In the genomic region with DNA sequence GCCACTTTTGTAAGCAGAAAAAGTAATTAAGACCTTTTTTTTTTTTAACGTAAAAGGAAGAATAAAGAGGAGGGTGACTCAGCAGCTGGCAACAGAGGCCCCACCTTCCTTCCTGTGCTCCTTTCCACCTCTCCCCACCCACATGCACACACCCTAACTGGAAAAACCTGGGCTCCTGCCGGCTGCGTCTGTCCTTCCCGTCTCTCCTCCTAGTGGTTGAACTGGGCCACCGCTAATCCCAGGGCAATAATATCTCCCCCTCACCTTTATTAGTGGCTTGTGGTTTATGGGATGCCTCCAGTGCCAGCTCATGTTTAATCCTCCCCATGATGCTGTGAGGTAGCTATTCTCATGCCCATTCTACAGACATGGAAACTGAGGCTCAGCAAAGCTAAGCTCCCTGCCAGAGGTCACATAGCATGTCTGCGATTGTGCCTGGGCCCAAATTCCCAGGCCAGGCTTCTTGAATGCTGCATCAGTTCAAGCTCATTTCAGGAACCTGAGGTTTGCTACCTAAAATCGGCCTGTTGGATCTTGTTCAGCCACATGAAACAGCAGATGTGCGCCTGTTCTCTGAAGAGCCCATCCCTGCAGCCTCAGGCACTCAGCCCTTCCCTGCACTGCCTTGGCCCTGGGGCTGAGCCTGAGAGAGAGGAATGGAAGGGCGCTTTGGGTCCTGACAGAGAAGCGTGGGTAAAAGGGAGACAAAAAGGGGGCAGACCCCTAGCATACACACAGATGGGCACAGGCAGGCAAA, we compare ENCODE assay signal across 8 cellular contexts.
A peak's percentile ranks its signal among the peaks of the same experiment; 100 is the strongest.
DNase-seq lines count a peak whose midpoint lies in the region; ATAC-seq and TF ChIP-seq lines count a peak whose summit lies in the region.

No MANE protein-coding gene starts in this region.

- DNase-seq in A172 (ENCODE audit: low spot score) (peak; percentile 98), GM23248 (peak; percentile 67), T-helper 17 cell (no peak), glutamatergic neuron (no peak), NCI-H187 (lab: John Stamatoyannopoulos, UW) (no peak)

- no peaks in the 10 kb centered on the region for H3K9me3 Mint-ChIP-seq in glutamatergic neuron (ENCODE audit: unreplicated experiment)

- no peak overlapping the region for H2AFZ ChIP-seq in GM23248

- in situ Hi-C loops in GM23248 (cut with MboI) = loop anchor here (5.0 kb wide), 1 partner anchor 112 kb away; the partner anchor contains the start of gene CSNK1A1

- H3K36me3 Mint-ChIP-seq in T-helper 17 cell (ENCODE audit: low read depth) = peaks cover 3% of the 10 kb centered on the region
- H3K36me3 Mint-ChIP-seq in glutamatergic neuron (ENCODE audit: unreplicated experiment) = no peaks in the 10 kb centered on the region

- H3K9ac ChIP-seq in GM23248 = no peak overlapping the region

- no peaks in the 10 kb centered on the region for H3K79me2 ChIP-seq in GM23248 (ENCODE audit: insufficient read depth)

- H3K4me1 ChIP-seq in GM23248 (ENCODE audit: insufficient read depth) = peaks cover 5% of the 10 kb centered on the region

- no peaks in the 10 kb centered on the region for H4K20me1 ChIP-seq in GM23248 (ENCODE audit: insufficient read depth)

- no peaks in the 10 kb centered on the region for H3K27me3 ChIP-seq in GM23248 (replicated peaks; ENCODE audit: insufficient read depth)

- TF ChIP-seq CTCF in glutamatergic neuron (IDR thresholded peaks at IDR 0.05; ENCODE audit: partially characterized antibody, unreplicated experiment) = peak; percentile 60

- no peaks in the 10 kb centered on the region for H3K9me3 ChIP-seq in GM23248 (ENCODE audit: low read depth)
- H3K9me3 ChIP-seq in T-helper 17 cell (ENCODE audit: control insufficient read depth, low read length, poor library complexity, severe bottlenecking) = no peaks in the 10 kb centered on the region

- peaks cover 14% of the 10 kb centered on the region for H3K27me3 Mint-ChIP-seq in T-helper 17 cell
- H3K27me3 Mint-ChIP-seq in glutamatergic neuron (ENCODE audit: unreplicated experiment) = peaks cover 10% of the 10 kb centered on the region

- H3K36me3 ChIP-seq in GM23248 (ENCODE audit: low read depth) = no peaks in the 10 kb centered on the region

- H3K4me1 Mint-ChIP-seq in T-helper 17 cell = peaks cover 15% of the 10 kb centered on the region
- peaks cover 4% of the 10 kb centered on the region for H3K4me1 Mint-ChIP-seq in glutamatergic neuron (ENCODE audit: low read depth, unreplicated experiment)

- peak overlapping the region; percentile 70 for H3K27ac Mint-ChIP-seq in T-helper 17 cell
- peak overlapping the region; percentile 43 for H3K27ac Mint-ChIP-seq in glutamatergic neuron (ENCODE audit: unreplicated experiment)

- no peak overlapping the region for H3K4me3 ChIP-seq in GM23248

- WGBS in GM23248 (ENCODE audit: low coverage in 1 of 2, low lambda C conversion rate in 2 of 2, missing lambda C conversion rate in 2 of 2), 2 experiments = 66 to 74% methylated on average over 10 of the region's 10 CpGs

- H3K4me2 ChIP-seq in GM23248 (ENCODE audit: unreplicated experiment) = no peak overlapping the region

- no peak for ATAC-seq in T-helper 17 cell
- ATAC-seq in HG02840 (IDR thresholded peaks at IDR 0.05; ENCODE audit: low FRiP score, unreplicated experiment) = no peak
- ATAC-seq in HG03159 (IDR thresholded peaks at IDR 0.05; ENCODE audit: unreplicated experiment) = no peak
- no peak for ATAC-seq in GM21423 (IDR thresholded peaks at IDR 0.05; ENCODE audit: unreplicated experiment)

- H3K4me3 Mint-ChIP-seq in T-helper 17 cell = no peak overlapping the region
- no peak overlapping the region for H3K4me3 Mint-ChIP-seq in glutamatergic neuron (ENCODE audit: unreplicated experiment)

- no peaks in the 10 kb centered on the region for H3K9me2 ChIP-seq in GM23248 (ENCODE audit: insufficient read depth)

- peaks cover 15% of the 10 kb centered on the region for H3F3A ChIP-seq in GM23248 (ENCODE audit: insufficient read depth)

- H3K27ac ChIP-seq in GM23248 = no peak overlapping the region

Comparison
In these comparisons a context has a peak if more than half of its experiments do, and no peak if none do; other contexts are left out.
1. DNase-seq: peak in A172 (single experiment) and GM23248 (single experiment); none in T-helper 17 cell (0 of 3), glutamatergic neuron (single experiment) and NCI-H187 (0 of 2).